26 cellular contexts compared by ENCODE assay signal in genomic region chr7:149680316-149681025, GRCh38.
"Had no signal": no experiment of that assay in that cellular context is flagged by ENCODE, and none has a peak within 500 bp of the region (broad histone marks: within the 10 kb centered on the region; RNA-seq: fewer than 3 reads in every experiment).

No MANE protein-coding gene starts in this region.

- H3K9me3 ChIP-seq: esophagus squamous epithelium, gastrocnemius medialis, prostate gland, thoracic aorta had no signal

- H3K36me3 ChIP-seq: esophagus squamous epithelium, gastrocnemius medialis, prostate gland, right atrium auricular region, thoracic aorta, upper lobe of left lung had no signal

- ATAC-seq: activated CD8-positive, alpha-beta T cell treated with anti-CD3 and anti-CD28 coated beads for 36 hours; gastrocnemius medialis; left ventricle myocardium superior; stimulated activated naive CD8-positive, alpha-beta T cell treated with anti-CD3 and anti-CD28 coated beads, Interleukin-15, amount 100 ng/mL, for 72 hours had no signal

- DNase-seq: activated CD4-positive, alpha-beta T cell treated with anti-CD3 and anti-CD28 coated beads for 48 hours; activated CD4-positive, CD25-positive, alpha-beta regulatory T cell; activated CD8-positive, alpha-beta T cell treated with anti-CD3 and anti-CD28 coated beads for 36 hours; activated naive CD4-positive, alpha-beta T cell treated with Interleukin-2 at 50 U/mL for 16 hours; activated naive CD8-positive, alpha-beta T cell treated with anti-CD3 and anti-CD28 coated beads, Interleukin-2, amount 10 ng/mL, durations not matched to agents 7 days and 5 days; activated T-cell treated with anti-CD3 and anti-CD28 coated beads, Interleukin-2, amount 50 U/mL, for 1 hour; anterior cingulate cortex; cerebellar nuclear complex; dermis blood vessel endothelial cell; effector memory CD4-positive, alpha-beta T cell; esophagus squamous epithelium; gastrocnemius medialis; head of caudate nucleus; kidney glomerular epithelial cell; left ventricle myocardium superior; naive B cell; small intestine; stimulated activated CD4-positive, alpha-beta T cell treated with anti-CD3 and anti-CD28 coated beads, Interleukin-15, amount 100 ng/mL, for 24 hours; stimulated activated CD4-positive, alpha-beta T cell treated with anti-CD3 and anti-CD28 coated beads, Interleukin-2, amount 100 ng/mL, for 48 hours; stimulated activated naive CD8-positive, alpha-beta T cell treated with anti-CD3 and anti-CD28 coated beads, Interleukin-15, amount 100 ng/mL, for 72 hours; T-helper 1 cell; T-helper 9 cell; upper lobe of left lung had no signal

- H3K4me3 ChIP-seq: esophagus squamous epithelium, gastrocnemius medialis, prostate gland, right atrium auricular region, thoracic aorta, upper lobe of left lung had no signal

- H3K27ac ChIP-seq: esophagus squamous epithelium, gastrocnemius medialis, prostate gland, right atrium auricular region, thoracic aorta, upper lobe of left lung had no signal

- H3K4me1 ChIP-seq: gastrocnemius medialis, prostate gland, right atrium auricular region, upper lobe of left lung had no signal

- H3K27me3 ChIP-seq: esophagus squamous epithelium, gastrocnemius medialis, right atrium auricular region, upper lobe of left lung had no signal
